In genomic region chr6:30071858-30072257, GRCh38 we compare ENCODE assay signal across 2 cellular contexts.
TF ChIP-seq lines count a peak whose summit lies in the region.

No MANE protein-coding gene starts in this region.

TF ChIP-seq in SK-N-SH, 30 proteins besides CTCF, POLR2A, EP300 and RAD21 (continued from another document):
- TF ChIP-seq MEF2A (IDR thresholded peaks at IDR 0.05; ENCODE audit: borderline replicate concordance, low read depth) (no peak), TEAD4 (IDR thresholded peaks at IDR 0.05; ENCODE audit: borderline replicate concordance, insufficient read depth) (no peak), ELF1 (IDR thresholded peaks at IDR 0.05) (no peak), YY1 (IDR thresholded peaks at IDR 0.05; ENCODE audit: low read depth) (no peak), JUND (IDR thresholded peaks at IDR 0.05) (no peak), GATA2 (CRISPR knock-in tag; IDR thresholded peaks at IDR 0.05) (no peak), SIN3A (IDR thresholded peaks at IDR 0.05; ENCODE audit: borderline replicate concordance, low read depth, low read length) (no peak), FOXM1 (IDR thresholded peaks at IDR 0.05; ENCODE audit: low read depth) (no peak), GABPA (IDR thresholded peaks at IDR 0.05; ENCODE audit: low read depth) (no peak), FOXJ3 (CRISPR knock-in tag; IDR thresholded peaks at IDR 0.05) (no peak), FOSL2 (IDR thresholded peaks at IDR 0.05; ENCODE audit: borderline replicate concordance, low read depth) (no peak)

TF ChIP-seq in SK-N-SH treated with all-trans-retinoic acid at 6 μM for 48 hours, 23 proteins besides CTCF, POLR2A, EP300 and RAD21 (continued from another document):
- TF ChIP-seq CREB5 (CRISPR knock-in tag; IDR thresholded peaks at IDR 0.05; ENCODE audit: low read depth) (no peak), ZC3H10 (CRISPR knock-in tag; IDR thresholded peaks at IDR 0.05) (no peak), ZNF565 (CRISPR knock-in tag; conservative IDR thresholded peaks at IDR 0.05; ENCODE audit: low read depth) (no peak), ISL1 (CRISPR knock-in tag; IDR thresholded peaks at IDR 0.05) (no peak), PPARA (CRISPR knock-in tag; IDR thresholded peaks at IDR 0.05; ENCODE audit: borderline replicate concordance) (no peak), TSHZ2 (CRISPR knock-in tag; IDR thresholded peaks at IDR 0.05) (no peak)
